Comparison of ENCODE assay signal across 3 cellular contexts in the genomic region with DNA sequence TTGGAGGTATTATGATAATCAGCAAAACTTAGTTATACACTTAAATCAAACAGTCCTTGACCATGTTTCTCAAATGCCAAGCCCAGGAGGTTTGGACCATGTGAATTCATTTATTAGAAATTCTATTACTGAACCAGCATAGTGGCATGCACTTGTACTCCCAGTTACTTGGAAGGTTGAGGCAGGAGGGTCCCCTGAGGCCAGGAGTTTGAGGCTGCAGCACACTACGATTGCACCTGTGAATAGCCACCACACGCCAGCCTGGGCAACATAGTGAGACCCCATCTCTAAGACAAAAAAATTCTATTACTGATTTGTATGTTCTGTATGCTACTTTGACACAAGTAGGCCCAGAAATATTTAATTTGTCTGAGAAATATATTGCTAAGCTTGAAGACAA.
TF ChIP-seq lines count a peak whose summit lies in the region.

No MANE protein-coding gene starts in this region.

TF ChIP-seq in WTC11, 78 proteins besides CTCF, POLR2A, EP300 and RAD21:
- TF ChIP-seq ATF1 (CRISPR knock-in tag; IDR thresholded peaks at IDR 0.05) (no peak), ZNF121 (CRISPR knock-in tag; IDR thresholded peaks at IDR 0.05) (peak; percentile 92), IRF1 (CRISPR knock-in tag; IDR thresholded peaks at IDR 0.05) (no peak), MYBL2 (CRISPR knock-in tag; IDR thresholded peaks at IDR 0.05) (no peak), ZNF317 (CRISPR knock-in tag; IDR thresholded peaks at IDR 0.05; ENCODE audit: borderline replicate concordance, low read depth) (no peak)
- TF ChIP-seq, protein P1, sequence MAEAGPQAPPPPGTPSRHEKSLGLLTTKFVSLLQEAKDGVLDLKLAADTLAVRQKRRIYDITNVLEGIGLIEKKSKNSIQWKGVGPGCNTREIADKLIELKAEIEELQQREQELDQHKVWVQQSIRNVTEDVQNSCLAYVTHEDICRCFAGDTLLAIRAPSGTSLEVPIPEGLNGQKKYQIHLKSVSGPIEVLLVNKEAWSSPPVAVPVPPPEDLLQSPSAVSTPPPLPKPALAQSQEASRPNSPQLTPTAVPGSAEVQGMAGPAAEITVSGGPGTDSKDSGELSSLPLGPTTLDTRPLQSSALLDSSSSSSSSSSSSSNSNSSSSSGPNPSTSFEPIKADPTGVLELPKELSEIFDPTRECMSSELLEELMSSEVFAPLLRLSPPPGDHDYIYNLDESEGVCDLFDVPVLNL (CRISPR knock-in tag; IDR thresholded peaks at IDR 0.05; ENCODE audit: borderline replicate concordance, low read depth), result no peak

TF ChIP-seq in K562, 482 proteins besides CTCF, POLR2A, EP300 and RAD21:
- TF ChIP-seq ZNF121 (CRISPR knock-in tag; conservative IDR thresholded peaks at IDR 0.05), result peak; percentile 21; the same call in 1 of the 2 replicates
- no peak for TF ChIP-seq ZNF584 (CRISPR knock-in tag; IDR thresholded peaks at IDR 0.05; ENCODE audit: low read depth)

TF ChIP-seq in H1, 55 proteins besides CTCF, POLR2A, EP300 and RAD21:
- TF ChIP-seq NRF1 (IDR thresholded peaks at IDR 0.05; ENCODE audit: low read depth, low read length) (no peak), SP4 (IDR thresholded peaks at IDR 0.05; ENCODE audit: low read length) (no peak), SP2 (IDR thresholded peaks at IDR 0.05; ENCODE audit: low read length) (no peak), TAF7 (optimal IDR thresholded peaks at IDR 0.05; ENCODE audit: borderline replicate concordance, low read depth, low read length) (no peak), SP1 (IDR thresholded peaks at IDR 0.05; ENCODE audit: low read depth, low read length) (no peak), SIN3A (conservative IDR thresholded peaks at IDR 0.05 in 1 of 2, IDR thresholded peaks at IDR 0.05 in 1 of 2; ENCODE audit: low read depth in 1 of 2, low read length in 2 of 2) (no peak), KDM5A (IDR thresholded peaks at IDR 0.05; ENCODE audit: low read length) (no peak), ZNF274 (IDR thresholded peaks at IDR 0.05; ENCODE audit: borderline replicate concordance, extremely low read depth, low read length) (no peak), TAF1 (IDR thresholded peaks at IDR 0.05; ENCODE audit: low read depth, low read length) (no peak), RXRA (IDR thresholded peaks at IDR 0.05; ENCODE audit: insufficient read depth, low read depth, low read length) (no peak), KDM4A (IDR thresholded peaks at IDR 0.05; ENCODE audit: low read depth, low read length, severe bottlenecking) (no peak), RNF2 (IDR thresholded peaks at IDR 0.05; ENCODE audit: borderline replicate concordance, low read depth, low read length, missing control alignments, poor library complexity, severe bottlenecking) (no peak), HDAC6 (IDR thresholded peaks at IDR 0.05; ENCODE audit: low read depth, low read length) (no peak), TEAD4 (IDR thresholded peaks at IDR 0.05; ENCODE audit: low read depth, low read length) (no peak)
